Comparison of ENCODE assay signal across 24 cellular contexts in genomic region chr10:728603-729002, GRCh38.
"Had no signal": no experiment of that assay in that cellular context is flagged by ENCODE, and none has a peak within 500 bp of the region (broad histone marks: within the 10 kb centered on the region; RNA-seq: fewer than 3 reads in every experiment).

No MANE protein-coding gene starts in this region.

- ATAC-seq: foreskin keratinocyte; gastroesophageal sphincter; left ventricle myocardium superior; lower lobe of right lung; psoas muscle; right cardiac atrium; stimulated activated naive B cell treated with anti-CD40 and anti-IgM and Interleukin-4, amounts not matched to agents 10 μg/mL and 1 μg/mL and 100 μg/mL, for 72 hours had no signal

- H3K9ac ChIP-seq: parathyroid adenoma had no signal

- DNase-seq: dermis blood vessel endothelial cell; effector memory CD4-positive, alpha-beta T cell; foreskin keratinocyte; heart left ventricle; hippocampal formation; kidney glomerular epithelial cell; left ventricle myocardium superior; lower lobe of right lung; naive B cell; psoas muscle; right cardiac atrium; sigmoid colon; spleen; stimulated activated CD4-positive, alpha-beta T cell treated with anti-CD3 and anti-CD28 coated beads, Interleukin-4, amount 100 ng/mL, for 4 hours; stimulated activated naive B cell treated with anti-CD40 and anti-IgM and Interleukin-4, amounts not matched to agents 10 μg/mL and 1 μg/mL and 100 μg/mL, for 72 hours; stomach; thyroid gland had no signal

- H3K4me3 ChIP-seq: coronary artery, esophagus muscularis mucosa, gastroesophageal sphincter, heart left ventricle, lower lobe of right lung, psoas muscle, sigmoid colon, spleen, stomach, thyroid gland had no signal

- H3K36me3 ChIP-seq: esophagus muscularis mucosa, gastroesophageal sphincter, heart left ventricle, lower lobe of right lung, sigmoid colon, spleen, stomach, thyroid gland had no signal

- H3K9me3 ChIP-seq: esophagus muscularis mucosa, gastroesophageal sphincter, lower lobe of right lung, psoas muscle, sigmoid colon, stomach, thyroid gland had no signal

- H3K27ac ChIP-seq: coronary artery, esophagus muscularis mucosa, foreskin keratinocyte, gastroesophageal sphincter, heart left ventricle, lower lobe of right lung, parathyroid adenoma, psoas muscle, sigmoid colon, spleen, stomach, thyroid gland had no signal

- H2AFZ ChIP-seq: parathyroid adenoma had no signal

- FAIRE-seq: endothelial cell of umbilical vein, islet of Langerhans, urothelium cell line had no signal

- H3K4me1 ChIP-seq: foreskin keratinocyte, gastroesophageal sphincter, heart left ventricle, lower lobe of right lung, parathyroid adenoma, psoas muscle, sigmoid colon, spleen, stomach, thyroid gland had no signal

- H3K79me2 ChIP-seq: parathyroid adenoma had no signal

- H3K27me3 ChIP-seq: foreskin keratinocyte, sigmoid colon, thyroid gland had no signal
